Comparison of ENCODE assay signal across 11 cellular contexts in genomic region chr18:59834267-59834666, GRCh38.
DNase-seq lines count a peak whose midpoint lies in the region; ATAC-seq, FAIRE-seq and TF ChIP-seq lines count a peak whose summit lies in the region.
"Had no signal": no experiment of that assay in that cellular context is flagged by ENCODE, and none has a peak within 500 bp of the region (broad histone marks: within the 10 kb centered on the region; RNA-seq: fewer than 3 reads in every experiment).

No MANE protein-coding gene starts in this region.

- intact Hi-C loops in GM12878 (cut with micrococcal nuclease; ENCODE audit: unreplicated experiment) (loop anchor here (10.0 kb wide), 2 partner anchors 321 to 689 kb away; no protein-coding TSS in a partner anchor), Right ventricle myocardium superior (cut with DNase I) (no loop called here)

- WGBS in GM12878 (ENCODE audit: insufficient coverage, insufficient replicate concordance, low lambda C conversion rate, missing lambda C conversion rate), result 4% methylated on average over 3 of the region's 3 CpGs

- H3K9me3 ChIP-seq in GM12878 (replicated peaks; ENCODE audit: control insufficient read depth, insufficient read depth, low read length), result no peaks in the 10 kb centered on the region
- H3K9me3 ChIP-seq: ascending aorta, SK-N-SH had no signal

- no peaks in the 10 kb centered on the region for H3K79me2 ChIP-seq in GM12878 (ENCODE audit: control insufficient read depth, insufficient read depth, low read length)

- no peaks in the 10 kb centered on the region for H3K27me3 ChIP-seq in GM12878 (replicated peaks in 1 of 2; ENCODE audit: control insufficient read depth in 2 of 2, insufficient read depth in 2 of 2, low read length in 1 of 2)
- H3K27me3 ChIP-seq: ascending aorta had no signal

- H3K27ac ChIP-seq in GM12878 (ENCODE audit: control insufficient read depth, insufficient read depth), result peak overlapping the region; percentile 51
- H3K27ac ChIP-seq: ascending aorta had no signal

- peaks cover 31% of the 10 kb centered on the region for H3K4me1 ChIP-seq in GM12878 (ENCODE audit: control insufficient read depth, insufficient read depth, low read length)
- H3K4me1 ChIP-seq: ascending aorta had no signal

- CTCF ChIA-PET in GM12878 (lab: Yijun Ruan, JAX), result interaction anchor here (0.8 to 8.1 kb wide), 8 partner anchors 10 to 186 kb away, joined by 3 to 235 read pairs (median 14); no protein-coding TSS in a partner anchor

- POLR2A ChIA-PET in GM12878 (lab: Charles Lee), result interaction anchor here (1.2 to 4.0 kb wide), 2 partner anchors 16 to 66 kb away, joined by 3 to 24 read pairs; partner anchors contain the start of gene PMAIP1

- peak overlapping the region; percentile 64 for H2AFZ ChIP-seq in GM12878 (ENCODE audit: control insufficient read depth, low read depth, low read length)

- FAIRE-seq in GM12878 (lab: Jason Lieb, UNC), result no peak
- FAIRE-seq: endothelial cell of umbilical vein had no signal

- H3K4me2 ChIP-seq in GM12878 (ENCODE audit: control insufficient read depth, insufficient read depth), result peak overlapping the region; percentile 71
- H3K4me2 ChIP-seq: SK-N-SH had no signal

- 0 out of 2 replicates have a peak overlapping the region, but pooled peaks have one; percentile 37 for H3K9ac ChIP-seq in GM12878 (ENCODE audit: control insufficient read depth, insufficient read depth, low read length)
- H3K9ac ChIP-seq: SK-N-SH had no signal

- no TSS peak for BruUV-seq in GM12878 (replicated peaks; lab: Mats Ljungman, UMichigan)

- DNase-seq in GM12878 (ENCODE audit: low read depth, low spot score) (no peak), epidermal melanocyte (ENCODE audit: insufficient read length, low spot score) (no peak), nucleus accumbens (lab: John Stamatoyannopoulos, UW) (no peak), Right ventricle myocardium superior (no peak)
- DNase-seq: retina, SK-N-SH had no signal

- in situ Hi-C loops in GM12878 (cut with MboI), result loop anchor here (10.0 kb wide), 2 partner anchors 131 to 721 kb away; no protein-coding TSS in a partner anchor

- SMC1A ChIA-PET in GM12878 (lab: Charles Lee; ENCODE audit: uncharacterized antibody, unreplicated experiment), result interaction anchor here (1.9 to 9.7 kb wide), 11 partner anchors 10 to 161 kb away, joined by 4 to 118 read pairs (median 42); partner anchors contain the start of gene PMAIP1

- no peaks in the 10 kb centered on the region for H4K20me1 ChIP-seq in GM12878 (ENCODE audit: control insufficient read depth, insufficient read depth)

- ATAC-seq in GM18868 (IDR thresholded peaks at IDR 0.05; ENCODE audit: unreplicated experiment) (peak; percentile 43), GM21381 (IDR thresholded peaks at IDR 0.05; ENCODE audit: unreplicated experiment) (peak; percentile 33), HG03060 (IDR thresholded peaks at IDR 0.05; ENCODE audit: low read depth, unreplicated experiment) (peak; percentile 31), GM12878 (peak; percentile 69), Right ventricle myocardium superior (ENCODE audit: poor library complexity) (no peak)

- TF ChIP-seq CTCF in GM12878 (IDR thresholded peaks at IDR 0.05 in 2 of 3, conservative IDR thresholded peaks at IDR 0.05 in 1 of 3; ENCODE audit: control insufficient read depth in 2 of 3, extremely low read depth in 1 of 3, insufficient read depth in 1 of 3, low read depth in 3 of 3, low read length in 3 of 3), result no peak

- no peaks in the 10 kb centered on the region for H3K36me3 ChIP-seq in GM12878 (ENCODE audit: control insufficient read depth in 2 of 2, insufficient read depth in 2 of 2, low read length in 1 of 2)
- H3K36me3 ChIP-seq: ascending aorta had no signal

- no peak overlapping the region; the same call in 1 of the 2 replicates for H3K4me3 ChIP-seq in GM12878
- H3K4me3 ChIP-seq: ascending aorta had no signal

- RAD21 ChIA-PET in GM12878 (lab: Charles Lee; ENCODE audit: unreplicated experiment), result interaction anchor here (0.6 to 9.1 kb wide), 11 partner anchors 51 to 567 kb away, joined by 3 to 85 read pairs (median 9); partner anchors contain the start of gene PMAIP1

- TF ChIP-seq EP300 in GM12878 (IDR thresholded peaks at IDR 0.05; ENCODE audit: borderline replicate concordance in 1 of 2, control insufficient read depth in 1 of 2, low read depth in 2 of 2, low read length in 2 of 2), result no peak

- no peak for TF ChIP-seq POLR2A in GM12878 (IDR thresholded peaks at IDR 0.05; ENCODE audit: low read depth, low read length)

- no peak for TF ChIP-seq RAD21 in GM12878 (IDR thresholded peaks at IDR 0.05; ENCODE audit: insufficient read depth, low read depth, low read length)

TF ChIP-seq in GM12878, 131 proteins besides CTCF, POLR2A, EP300 and RAD21:
- TF ChIP-seq ASH2L (IDR thresholded peaks at IDR 0.05; ENCODE audit: borderline replicate concordance, low read depth) (no peak), CBX3 (IDR thresholded peaks at IDR 0.05; ENCODE audit: borderline replicate concordance, low read depth) (no peak), RFX5 (IDR thresholded peaks at IDR 0.05; ENCODE audit: low read depth, low read length) (peak; percentile 93), NFIC (IDR thresholded peaks at IDR 0.05; ENCODE audit: low read depth, low read length) (0 out of 2 replicates have a peak, but pooled peaks have one; percentile 9), ZNF384 (IDR thresholded peaks at IDR 0.05; ENCODE audit: borderline replicate concordance, low read depth, low read length) (no peak), ZNF24 (IDR thresholded peaks at IDR 0.05) (no peak), PAX8 (IDR thresholded peaks at IDR 0.05) (no peak), GATAD2B (conservative IDR thresholded peaks at IDR 0.05; ENCODE audit: low read depth) (no peak), NFYA (IDR thresholded peaks at IDR 0.05; ENCODE audit: borderline replicate concordance, low read depth, low read length) (no peak), RAD51 (IDR thresholded peaks at IDR 0.05) (peak; percentile 63), BACH1 (IDR thresholded peaks at IDR 0.05; ENCODE audit: borderline replicate concordance) (no peak), BHLHE40 (IDR thresholded peaks at IDR 0.05; ENCODE audit: borderline replicate concordance in 1 of 2, low read depth in 2 of 2, low read length in 1 of 2) (0 out of 4 replicates have a peak, but pooled peaks have one; percentile 29 to 33), SIN3A (IDR thresholded peaks at IDR 0.05; ENCODE audit: low read depth, low read length) (no peak), RELA (IDR thresholded peaks at IDR 0.05; ENCODE audit: borderline replicate concordance, partially characterized antibody) (no peak), SREBF1 (IDR thresholded peaks at IDR 0.05; ENCODE audit: low read length) (no peak), IKZF1 (conservative IDR thresholded peaks at IDR 0.05) (no peak), SKIL (IDR thresholded peaks at IDR 0.05; ENCODE audit: low read depth, poor library complexity, severe bottlenecking) (no peak), E4F1 (IDR thresholded peaks at IDR 0.05; ENCODE audit: borderline replicate concordance, partially characterized antibody) (no peak), CREB1 (IDR thresholded peaks at IDR 0.05; ENCODE audit: low read depth) (0 out of 2 replicates have a peak, but pooled peaks have one; percentile 36), CREM (IDR thresholded peaks at IDR 0.05; ENCODE audit: low read depth) (no peak)
